ENCODE assay signal across 21 cellular contexts in the genomic region with DNA sequence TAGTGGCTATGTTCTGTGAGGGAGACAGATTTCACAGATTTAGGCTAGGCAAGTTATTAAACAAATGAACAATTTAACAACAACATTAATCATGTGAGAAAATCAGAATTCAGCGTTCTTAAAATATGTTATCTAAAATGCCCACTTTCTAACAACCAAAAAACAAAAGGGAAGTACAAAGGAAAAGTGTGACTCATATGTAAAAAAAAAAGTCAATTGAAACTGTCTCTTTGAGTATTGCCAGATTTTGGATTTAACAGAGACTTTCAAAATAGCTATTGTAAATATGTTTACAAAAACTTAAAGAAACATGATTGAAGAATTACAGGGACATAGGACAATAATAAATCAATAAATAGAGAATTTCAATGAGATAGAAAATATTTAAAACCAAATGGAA. TPM values are rescaled to one million over a fixed set of nuclear protein-coding genes. Genes with fewer than 3 reads are reported as not detected.
"Had no signal": no experiment of that assay in that cellular context is flagged by ENCODE, and none has a peak within 500 bp of the region (broad histone marks: within the 10 kb centered on the region; RNA-seq: fewer than 3 reads in every experiment).

No MANE protein-coding gene starts in this region.

- H3K36me3 ChIP-seq: adrenal gland, breast epithelium, esophagus squamous epithelium, gastrocnemius medialis, tibial artery had no signal

- ATAC-seq: gastrocnemius medialis; right cardiac atrium; stimulated activated naive CD8-positive, alpha-beta T cell treated with anti-CD3 and anti-CD28 coated beads, Interleukin-15, Interleukin-2, amounts not matched to agents 100 U/mL and 50 U/mL, for 24 hours; T-cell had no signal

- DNase-seq: activated CD4-positive, alpha-beta T cell treated with anti-CD3 and anti-CD28 coated beads, Interleukin-2, amount 50 U/mL, for 1 hour; activated CD4-positive, CD25-positive, alpha-beta regulatory T cell treated with anti-CD3 and anti-CD28 coated beads, Interleukin-2, amount 50 U/mL, for 72 hours; activated CD8-positive, alpha-beta memory T cell treated with anti-CD3 and anti-CD28 coated beads, Interleukin-2, amount 50 U/mL, for 48 hours; activated effector memory CD4-positive, alpha-beta T cell treated with Interleukin-2 at 50 U/mL for 16 hours; activated naive CD4-positive, alpha-beta T cell treated with anti-CD3 and anti-CD28 coated beads, Interleukin-2, amount 50 U/mL, for 16 hours; activated T-cell treated with anti-CD3 and anti-CD28 coated beads, Interleukin-2, amount 50 U/mL, for 48 hours; adrenal gland; effector CD8-positive, alpha-beta T cell; esophagus squamous epithelium; gastrocnemius medialis; left ventricle myocardium superior; right cardiac atrium; stimulated activated naive CD8-positive, alpha-beta T cell treated with anti-CD3 and anti-CD28 coated beads, Interleukin-15, Interleukin-2, amounts not matched to agents 100 U/mL and 50 U/mL, for 24 hours; substantia nigra; T-cell; T-helper 9 cell; tibial artery had no signal

- H3K27me3 ChIP-seq: adrenal gland, breast epithelium, tibial artery had no signal

- H3K4me3 ChIP-seq: adrenal gland, breast epithelium, esophagus squamous epithelium, gastrocnemius medialis, tibial artery had no signal

- FAIRE-seq: astrocyte had no signal

RNA-seq across cellular contexts. Expression of a gene that starts 45.0 kb away (rescaled TPM):
- total RNA-seq: kidney epithelial cell, neural crest cell had no signal
